ENCODE assay signal across 38 cellular contexts in genomic region chr1:10882069-10882468, GRCh38.
"Had no signal": no experiment of that assay in that cellular context is flagged by ENCODE, and none has a peak within 500 bp of the region (broad histone marks: within the 10 kb centered on the region; RNA-seq: fewer than 3 reads in every experiment).

No MANE protein-coding gene starts in this region.

- ATAC-seq: activated CD8-positive, alpha-beta T cell treated with anti-CD3 and anti-CD28 coated beads for 36 hours; activated naive CD8-positive, alpha-beta T cell treated with anti-CD3 and anti-CD28 coated beads, Interleukin-2, amount 50 U/mL, for 24 hours; activated T-cell treated with anti-CD3 and anti-CD28 coated beads, Interleukin-2, amount 50 U/mL, for 4 hours; activated T-cell treated with anti-CD3 and anti-CD28 coated beads, Interleukin-2, amount 50 U/mL, for 72 hours; activated T-helper 17 cell treated with anti-CD3 and anti-CD28 coated beads, Interleukin-2, amount 50 U/mL, for 72 hours; T-cell; T-helper 17 cell had no signal

- H3K4me3 ChIP-seq: ascending aorta, cardiac muscle cell had no signal

- H3K27ac ChIP-seq: ascending aorta, cardiac muscle cell, VCaP had no signal

- FAIRE-seq: bronchial epithelial cell, TTC549 had no signal

- H3K27ac Mint-ChIP-seq: activated B cell treated with CpG ODN at 0.5 μM for 24 hours; activated CD4-positive, alpha-beta memory T cell treated with anti-CD3 and anti-CD28 coated beads for 36 hours; activated CD4-positive, alpha-beta T cell treated with anti-CD3 and anti-CD28 coated beads, Interleukin-2, amount 10 ng/mL, durations not matched to agents 24 days and 14 days; activated CD8-positive, alpha-beta T cell treated with anti-CD3 and anti-CD28 coated beads for 36 hours; activated naive CD4-positive, alpha-beta T cell treated with anti-CD3 and anti-CD28 coated beads for 36 hours; activated naive CD8-positive, alpha-beta T cell; activated naive CD8-positive, alpha-beta T cell treated with anti-CD3 and anti-CD28 coated beads, Interleukin-2, amount 50 U/mL, for 24 hours; activated T-cell treated with anti-CD3 and anti-CD28 coated beads, Interleukin-2, amount 50 U/mL, for 72 hours; activated T-helper 1 cell treated with anti-CD3 and anti-CD28 coated beads, Interleukin-12 subunit alpha, Interleukin-12 subunit beta, Interleukin-2, Interleukin-4 antibody, amounts not matched to agents 30 ng/mL and 10 ng/mL and 1 ng/mL, durations not matched to agents 14 hours and 24 hours and 36 hours; activated T-helper 17 cell treated with anti-CD3 and anti-CD28 coated beads, Interleukin-2, amount 50 U/mL, for 72 hours; T-helper 17 cell; T-helper 2 cell treated with Interferon-gamma antibody and Interleukin-4, amounts not matched to agents 5 μg/mL and 100 μg/mL, for 36 hours had no signal

- H3K9me3 ChIP-seq: ascending aorta had no signal

- H3K4me3 Mint-ChIP-seq: activated B cell treated with CpG ODN at 0.5 μM for 24 hours; activated CD4-positive, alpha-beta memory T cell treated with anti-CD3 and anti-CD28 coated beads for 36 hours; activated CD4-positive, alpha-beta T cell treated with anti-CD3 and anti-CD28 coated beads, Interleukin-2, amount 10 ng/mL, durations not matched to agents 24 days and 14 days; activated CD8-positive, alpha-beta T cell treated with anti-CD3 and anti-CD28 coated beads for 36 hours; activated naive CD4-positive, alpha-beta T cell treated with anti-CD3 and anti-CD28 coated beads for 36 hours; activated naive CD8-positive, alpha-beta T cell; activated naive CD8-positive, alpha-beta T cell treated with anti-CD3 and anti-CD28 coated beads, Interleukin-2, amount 10 ng/mL, durations not matched to agents 7 days and 5 days; activated naive CD8-positive, alpha-beta T cell treated with anti-CD3 and anti-CD28 coated beads, Interleukin-2, amount 50 U/mL, for 24 hours; activated T-cell treated with anti-CD3 and anti-CD28 coated beads, Interleukin-2, amount 50 U/mL, for 4 hours; activated T-cell treated with anti-CD3 and anti-CD28 coated beads, Interleukin-2, amount 50 U/mL, for 72 hours; activated T-helper 1 cell treated with anti-CD3 and anti-CD28 coated beads, Interleukin-12 subunit alpha, Interleukin-12 subunit beta, Interleukin-2, Interleukin-4 antibody, amounts not matched to agents 30 ng/mL and 10 ng/mL and 1 ng/mL, durations not matched to agents 14 hours and 24 hours and 36 hours; activated T-helper 17 cell treated with anti-CD3 and anti-CD28 coated beads, Interleukin-2, amount 50 U/mL, for 72 hours; brain; central memory CD8-positive, alpha-beta T cell; T-cell; T-helper 17 cell; T-helper 2 cell treated with Interferon-gamma antibody and Interleukin-4, amounts not matched to agents 5 μg/mL and 100 μg/mL, for 36 hours had no signal

- H3K36me3 ChIP-seq: ascending aorta, cardiac muscle cell had no signal

- H3K9me3 Mint-ChIP-seq: activated B cell treated with CpG ODN at 0.5 μM for 24 hours; activated CD4-positive, alpha-beta memory T cell treated with anti-CD3 and anti-CD28 coated beads for 36 hours; activated CD4-positive, alpha-beta T cell treated with anti-CD3 and anti-CD28 coated beads, Interleukin-2, amount 10 ng/mL, durations not matched to agents 24 days and 14 days; activated CD8-positive, alpha-beta T cell treated with anti-CD3 and anti-CD28 coated beads for 36 hours; activated naive CD4-positive, alpha-beta T cell treated with anti-CD3 and anti-CD28 coated beads for 36 hours; activated naive CD8-positive, alpha-beta T cell treated with anti-CD3 and anti-CD28 coated beads, Interleukin-2, amount 10 ng/mL, durations not matched to agents 7 days and 5 days; activated naive CD8-positive, alpha-beta T cell treated with anti-CD3 and anti-CD28 coated beads, Interleukin-2, amount 50 U/mL, for 24 hours; activated T-cell treated with anti-CD3 and anti-CD28 coated beads, Interleukin-2, amount 50 U/mL, for 4 hours; activated T-cell treated with anti-CD3 and anti-CD28 coated beads, Interleukin-2, amount 50 U/mL, for 72 hours; activated T-helper 1 cell treated with anti-CD3 and anti-CD28 coated beads, Interleukin-12 subunit alpha, Interleukin-12 subunit beta, Interleukin-2, Interleukin-4 antibody, amounts not matched to agents 30 ng/mL and 10 ng/mL and 1 ng/mL, durations not matched to agents 14 hours and 24 hours and 36 hours; activated T-helper 17 cell treated with anti-CD3 and anti-CD28 coated beads, Interleukin-2, amount 50 U/mL, for 72 hours; central memory CD8-positive, alpha-beta T cell; T-cell; T-helper 2 cell treated with Interferon-gamma antibody and Interleukin-4, amounts not matched to agents 5 μg/mL and 100 μg/mL, for 36 hours had no signal

- H3K27me3 ChIP-seq: ascending aorta had no signal

- H3K36me3 Mint-ChIP-seq: activated CD4-positive, alpha-beta memory T cell treated with anti-CD3 and anti-CD28 coated beads for 36 hours; activated naive CD8-positive, alpha-beta T cell; activated naive CD8-positive, alpha-beta T cell treated with anti-CD3 and anti-CD28 coated beads, Interleukin-2, amount 10 ng/mL, durations not matched to agents 7 days and 5 days; brain; T-cell had no signal

- DNase-seq: activated B cell treated with CpG ODN at 0.5 μM for 24 hours; activated CD4-positive, alpha-beta memory T cell treated with anti-CD3 and anti-CD28 coated beads for 36 hours; activated CD4-positive, alpha-beta T cell treated with anti-CD3 and anti-CD28 coated beads for 4 hours; activated CD4-positive, alpha-beta T cell treated with anti-CD3 and anti-CD28 coated beads, Interleukin-2, amount 10 ng/mL, durations not matched to agents 24 days and 14 days; activated CD4-positive, alpha-beta T cell treated with anti-CD3 and anti-CD28 coated beads, Interleukin-2, amount 50 U/mL, for 1 hour; activated CD4-positive, alpha-beta T cell treated with anti-CD3 and anti-CD28 coated beads, Interleukin-2, amount 50 U/mL, for 4 hours; activated CD4-positive, CD25-positive, alpha-beta regulatory T cell treated with anti-CD3 and anti-CD28 coated beads, Interleukin-2, amount 50 U/mL, for 72 hours; activated CD8-positive, alpha-beta memory T cell treated with anti-CD3 and anti-CD28 coated beads, Interleukin-2, amount 50 U/mL, for 4 hours; activated CD8-positive, alpha-beta T cell treated with anti-CD3 and anti-CD28 coated beads for 36 hours; activated effector memory CD4-positive, alpha-beta T cell treated with anti-CD3 and anti-CD28 coated beads, Interleukin-2, amount 50 U/mL, for 16 hours; activated gamma-delta T cell treated with Interleukin-2 at 50 U/mL for 16 hours; activated naive CD4-positive, alpha-beta T cell; activated naive CD4-positive, alpha-beta T cell treated with anti-CD3 and anti-CD28 coated beads for 36 hours; activated naive CD4-positive, alpha-beta T cell treated with anti-CD3 and anti-CD28 coated beads, Interleukin-2, amount 50 U/mL, for 16 hours; activated naive CD8-positive, alpha-beta T cell treated with anti-CD3 and anti-CD28 coated beads, Interleukin-2, amount 10 ng/mL, durations not matched to agents 7 days and 5 days; activated naive CD8-positive, alpha-beta T cell treated with anti-CD3 and anti-CD28 coated beads, Interleukin-2, amount 50 U/mL, for 24 hours; activated T-cell treated with anti-CD3 and anti-CD28 coated beads for 4 hours; activated T-cell treated with anti-CD3 and anti-CD28 coated beads, Interleukin-2, amount 50 U/mL, for 1 hour; activated T-cell treated with anti-CD3 and anti-CD28 coated beads, Interleukin-2, amount 50 U/mL, for 4 hours; activated T-cell treated with anti-CD3 and anti-CD28 coated beads, Interleukin-2, amount 50 U/mL, for 72 hours; amygdala; anterior cingulate cortex; caudate nucleus; cerebellar nuclear complex; T-cell; T-helper 17 cell; T-helper 9 cell had no signal

- H3K4me1 Mint-ChIP-seq: activated B cell treated with CpG ODN at 0.5 μM for 24 hours; activated CD4-positive, alpha-beta T cell treated with anti-CD3 and anti-CD28 coated beads, Interleukin-2, amount 10 ng/mL, durations not matched to agents 24 days and 14 days; activated naive CD8-positive, alpha-beta T cell treated with anti-CD3 and anti-CD28 coated beads, Interleukin-2, amount 10 ng/mL, durations not matched to agents 7 days and 5 days; activated naive CD8-positive, alpha-beta T cell treated with anti-CD3 and anti-CD28 coated beads, Interleukin-2, amount 50 U/mL, for 24 hours; activated T-helper 17 cell treated with anti-CD3 and anti-CD28 coated beads, Interleukin-2, amount 50 U/mL, for 72 hours; central memory CD8-positive, alpha-beta T cell; T-cell; T-helper 17 cell had no signal

- H3K4me1 ChIP-seq: ascending aorta had no signal
